ENCODE assay signal across 19 cellular contexts in the genomic region with DNA sequence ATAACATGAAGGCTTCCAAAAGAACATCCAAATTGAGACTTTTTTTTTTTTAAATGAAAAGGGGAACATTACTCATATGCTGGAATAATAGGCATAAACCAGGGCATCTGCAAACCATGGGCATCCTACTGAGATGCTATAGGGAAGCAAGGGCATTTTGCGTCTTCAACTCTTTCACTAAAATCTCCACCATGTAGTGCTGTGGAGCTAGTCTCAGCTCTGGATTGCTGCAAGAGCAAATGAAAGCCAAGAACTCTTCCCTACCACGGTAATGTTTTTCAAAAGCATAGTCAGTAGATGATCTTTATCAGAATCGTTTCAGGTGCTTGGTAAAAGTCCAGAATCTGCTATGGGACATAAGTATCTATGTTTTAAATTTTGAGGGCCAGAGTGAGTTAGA.
A peak's percentile ranks its signal among the peaks of the same experiment; 100 is the strongest.
DNase-seq lines count a peak whose midpoint lies in the region; ATAC-seq and TF ChIP-seq lines count a peak whose summit lies in the region.
"Had no signal": no experiment of that assay in that cellular context is flagged by ENCODE, and none has a peak within 500 bp of the region (broad histone marks: within the 10 kb centered on the region; RNA-seq: fewer than 3 reads in every experiment).

No MANE protein-coding gene starts in this region.

- H3K4me3 ChIP-seq in Panc1 (ENCODE audit: low read depth in 2 of 2, low read length in 2 of 2): no peak overlapping the region
- H3K4me3 ChIP-seq: MG63, thyroid gland had no signal

- TF ChIP-seq CTCF in Panc1 (IDR thresholded peaks at IDR 0.05) (no peak), GM10248 (IDR thresholded peaks at IDR 0.05; ENCODE audit: control extremely low read depth, extremely low read depth, low read depth, missing control alignments) (no peak)

- DNase-seq in G401 (ENCODE audit: low spot score) (peak; percentile 6), Panc1 (ENCODE audit: low read depth, low spot score) (no peak), globus pallidus (ENCODE audit: low spot score) (peak; percentile 15), GM03348 (ENCODE audit: low spot score) (no peak), GM10248 (ENCODE audit: extremely low spot score) (no peak)
- DNase-seq: activated CD4-positive, alpha-beta T cell treated with anti-CD3 and anti-CD28 coated beads, Interleukin-2, amount 10 ng/mL, durations not matched to agents 7 days and 5 days; activated CD8-positive, alpha-beta memory T cell treated with anti-CD3 and anti-CD28 coated beads, Interleukin-2, amount 50 U/mL, for 48 hours; activated effector memory CD4-positive, alpha-beta T cell treated with Interleukin-2 at 50 U/mL for 16 hours; caudate nucleus; DMS 273 treated with DMSO at 0.1 percent for 48 hours; GF-D8; left lung; MG63; NCI-H1694 treated with DMSO at 0.1 percent for 48 hours; NCI-H345; thyroid gland had no signal

- H3K9me3 ChIP-seq in Panc1 (ENCODE audit: control insufficient read depth, insufficient read depth, low read depth, low read length): no peaks in the 10 kb centered on the region
- H3K9me3 ChIP-seq: left lung, MG63, thyroid gland had no signal

- H3K27ac Mint-ChIP-seq in stimulated activated memory B cell treated with anti-CD40 and anti-IgM and Interleukin-4, amounts not matched to agents 10 μg/mL and 1 μg/mL and 100 μg/mL, for 72 hours: peak overlapping the region; percentile 70
- H3K27ac Mint-ChIP-seq: activated CD4-positive, alpha-beta T cell treated with anti-CD3 and anti-CD28 coated beads, Interleukin-2, amount 10 ng/mL, durations not matched to agents 7 days and 5 days had no signal

- no peaks in the 10 kb centered on the region for H3K27me3 ChIP-seq in Panc1 (ENCODE audit: control insufficient read depth, insufficient read depth, low read length)
- H3K27me3 ChIP-seq: left lung, MG63, thyroid gland had no signal

- no peak overlapping the region for H3K27ac ChIP-seq in Panc1 (ENCODE audit: low read length)
- H3K27ac ChIP-seq: C4-2B, left lung had no signal

- H3K4me1 Mint-ChIP-seq in stimulated activated memory B cell treated with anti-CD40 and anti-IgM and Interleukin-4, amounts not matched to agents 10 μg/mL and 1 μg/mL and 100 μg/mL, for 72 hours: peaks cover 4% of the 10 kb centered on the region

- H3K36me3 Mint-ChIP-seq in stimulated activated memory B cell treated with anti-CD40 and anti-IgM and Interleukin-4, amounts not matched to agents 10 μg/mL and 1 μg/mL and 100 μg/mL, for 72 hours: peaks cover 13% of the 10 kb centered on the region

- POLR2A ChIA-PET in Panc1 (lab: Charles Lee) (no interaction called here), GM10248 (lab: Yijun Ruan, JAX) (no interaction called here)

- CTCF ChIA-PET in Panc1 (lab: Charles Lee): no interaction called here
- CTCF ChIA-PET in GM10248 (lab: Yijun Ruan, JAX): interaction anchor here (0.8 to 1.3 kb wide), 4 partner anchors 13 to 418 kb away, joined by 3 read pairs; no protein-coding TSS in a partner anchor

- ATAC-seq in Panc1: no peak
- ATAC-seq in stimulated activated memory B cell treated with anti-CD40 and anti-IgM and Interleukin-4, amounts not matched to agents 10 μg/mL and 1 μg/mL and 100 μg/mL, for 72 hours: no peak
- no peak for ATAC-seq in GM21619 (IDR thresholded peaks at IDR 0.05; ENCODE audit: unreplicated experiment)
- ATAC-seq: left lung had no signal

- intact Hi-C loops in Panc1 (cut with micrococcal nuclease; ENCODE audit: unreplicated experiment): loop anchor here (10.0 kb wide), 1 partner anchor 62 kb away; no protein-coding TSS in a partner anchor

- no peaks in the 10 kb centered on the region for H3K27me3 Mint-ChIP-seq in stimulated activated memory B cell treated with anti-CD40 and anti-IgM and Interleukin-4, amounts not matched to agents 10 μg/mL and 1 μg/mL and 100 μg/mL, for 72 hours
- H3K27me3 Mint-ChIP-seq: activated CD4-positive, alpha-beta T cell treated with anti-CD3 and anti-CD28 coated beads, Interleukin-2, amount 10 ng/mL, durations not matched to agents 7 days and 5 days had no signal

- no peaks in the 10 kb centered on the region; the same call in 1 of the 2 replicates for H3K36me3 ChIP-seq in Panc1 (ENCODE audit: control insufficient read depth, insufficient read depth, low read length)
- H3K36me3 ChIP-seq: left lung, MG63, thyroid gland had no signal

- H3K9me3 Mint-ChIP-seq in stimulated activated memory B cell treated with anti-CD40 and anti-IgM and Interleukin-4, amounts not matched to agents 10 μg/mL and 1 μg/mL and 100 μg/mL, for 72 hours: no peaks in the 10 kb centered on the region
- H3K9me3 Mint-ChIP-seq: activated CD4-positive, alpha-beta T cell treated with anti-CD3 and anti-CD28 coated beads, Interleukin-2, amount 10 ng/mL, durations not matched to agents 7 days and 5 days had no signal

- 0 out of 2 replicates have a peak, but pooled peaks cover 5% of the 10 kb centered on the region for H3K4me1 ChIP-seq in Panc1 (ENCODE audit: control insufficient read depth, insufficient read depth, low read length)
- H3K4me1 ChIP-seq: left lung had no signal

- in situ Hi-C loops in G401 (cut with HindIII; ENCODE audit: low sequenced_read_pairs) (no loop called here), Panc1 (cut with HindIII; ENCODE audit: low pct_unique_long_range_greater_than_20kb, low sequenced_read_pairs) (no loop called here)

- BruUV-seq in Panc1 (replicated peaks; lab: Mats Ljungman, UMichigan): TSS peak; percentile 8

- no peak overlapping the region for H3K4me3 Mint-ChIP-seq in stimulated activated memory B cell treated with anti-CD40 and anti-IgM and Interleukin-4, amounts not matched to agents 10 μg/mL and 1 μg/mL and 100 μg/mL, for 72 hours

Comparison
In these comparisons a context has a peak if more than half of its experiments do, and no peak if none do; other contexts are left out.
1. DNase-seq: peak in G401 (single experiment) and globus pallidus (single experiment); none in Panc1 (single experiment), GM03348 (single experiment) and GM10248 (single experiment).